21 cellular contexts compared by ENCODE assay signal in the genomic region with DNA sequence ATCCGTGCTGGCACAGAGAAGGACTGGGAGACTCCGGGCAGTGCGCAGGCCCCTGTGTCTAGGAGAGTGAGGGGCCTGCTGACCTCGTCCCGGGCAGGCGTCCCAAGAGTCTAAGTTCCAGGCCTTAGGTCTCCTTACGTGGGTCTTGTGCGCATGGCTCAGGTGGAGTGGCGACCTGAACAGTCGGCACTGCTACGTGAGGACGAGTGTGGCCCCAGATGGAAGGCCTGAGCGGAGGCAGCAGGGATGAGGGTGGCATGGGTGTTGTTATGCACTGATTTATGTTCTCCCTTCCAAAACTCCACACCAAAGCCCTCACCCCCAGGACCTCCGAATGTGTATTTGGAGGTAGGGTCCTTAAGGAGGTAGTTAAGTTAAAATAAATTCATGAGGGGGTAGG. TPM values are rescaled to one million over a fixed set of nuclear protein-coding genes. Genes with fewer than 3 reads are reported as not detected.
"Had no signal": no experiment of that assay in that cellular context is flagged by ENCODE, and none has a peak within 500 bp of the region (broad histone marks: within the 10 kb centered on the region; RNA-seq: fewer than 3 reads in every experiment).

No MANE protein-coding gene starts in this region.

- H2AFZ ChIP-seq: parathyroid adenoma had no signal

- H3K9me3 Mint-ChIP-seq: effector memory CD8-positive, alpha-beta T cell; naive thymus-derived CD8-positive, alpha-beta T cell; stimulated activated memory B cell treated with anti-CD40 and anti-IgM and Interleukin-4, amounts not matched to agents 10 μg/mL and 1 μg/mL and 100 μg/mL, for 72 hours had no signal

- H3K9me3 ChIP-seq: lower lobe of right lung, prostate gland, right atrium auricular region, testis, tibial artery, upper lobe of left lung, uterus had no signal

- H3K4me1 ChIP-seq: lower lobe of right lung, prostate gland, uterus had no signal

- H3K79me2 ChIP-seq: parathyroid adenoma had no signal

- H3K36me3 Mint-ChIP-seq: immature natural killer cell; naive thymus-derived CD8-positive, alpha-beta T cell; stimulated activated memory B cell treated with anti-CD40 and anti-IgM and Interleukin-4, amounts not matched to agents 10 μg/mL and 1 μg/mL and 100 μg/mL, for 72 hours had no signal

- ATAC-seq: effector memory CD8-positive, alpha-beta T cell; left ventricle myocardium superior; lower lobe of right lung; naive thymus-derived CD8-positive, alpha-beta T cell; sciatic nerve; stimulated activated memory B cell treated with anti-CD40 and anti-IgM and Interleukin-4, amounts not matched to agents 10 μg/mL and 1 μg/mL and 100 μg/mL, for 72 hours; stimulated activated naive CD8-positive, alpha-beta T cell treated with anti-CD3 and anti-CD28 coated beads, Interleukin-15, Interleukin-2, amounts not matched to agents 100 U/mL and 50 U/mL, for 24 hours had no signal

- DNase-seq: cortex of kidney; effector memory CD8-positive, alpha-beta T cell; hypothalamus; immature natural killer cell; left ventricle myocardium superior; lower lobe of right lung; naive thymus-derived CD8-positive, alpha-beta T cell; nephron progenitor cell; stimulated activated CD4-positive, alpha-beta T cell treated with anti-CD3 and anti-CD28 coated beads, Interleukin-4, amount 100 ng/mL, for 4 hours; stimulated activated naive CD8-positive, alpha-beta T cell treated with anti-CD3 and anti-CD28 coated beads, Interleukin-15, Interleukin-2, amounts not matched to agents 100 U/mL and 50 U/mL, for 24 hours; substantia nigra; testis; upper lobe of left lung; uterus had no signal

- H3K27ac Mint-ChIP-seq: effector memory CD8-positive, alpha-beta T cell; immature natural killer cell; naive thymus-derived CD8-positive, alpha-beta T cell; nephron progenitor cell; stimulated activated memory B cell treated with anti-CD40 and anti-IgM and Interleukin-4, amounts not matched to agents 10 μg/mL and 1 μg/mL and 100 μg/mL, for 72 hours had no signal

- H3K4me2 ChIP-seq: smooth muscle cell had no signal

- H3K4me3 ChIP-seq: lower lobe of right lung, prostate gland, right atrium auricular region, smooth muscle cell, testis, tibial artery, upper lobe of left lung, uterus had no signal

- H3K4me3 Mint-ChIP-seq: effector memory CD8-positive, alpha-beta T cell; immature natural killer cell; naive thymus-derived CD8-positive, alpha-beta T cell; nephron progenitor cell; stimulated activated memory B cell treated with anti-CD40 and anti-IgM and Interleukin-4, amounts not matched to agents 10 μg/mL and 1 μg/mL and 100 μg/mL, for 72 hours had no signal

- H3K27me3 ChIP-seq: right atrium auricular region, testis, uterus had no signal

- H3K36me3 ChIP-seq: lower lobe of right lung, prostate gland, right atrium auricular region, tibial artery, upper lobe of left lung, uterus had no signal

- H3K27ac ChIP-seq: lower lobe of right lung, parathyroid adenoma, prostate gland, right atrium auricular region, testis, tibial artery, upper lobe of left lung, uterus had no signal

- H3K9ac ChIP-seq: parathyroid adenoma had no signal

- H3K4me1 Mint-ChIP-seq: immature natural killer cell; naive thymus-derived CD8-positive, alpha-beta T cell; stimulated activated memory B cell treated with anti-CD40 and anti-IgM and Interleukin-4, amounts not matched to agents 10 μg/mL and 1 μg/mL and 100 μg/mL, for 72 hours had no signal

RNA-seq across cellular contexts. Expression of gene GP1BB, which starts 29.8 kb away (rescaled TPM):
- total RNA-seq: left ventricle myocardium superior had no signal
